Comparison of ENCODE assay signal across 9 cellular contexts in the genomic region with DNA sequence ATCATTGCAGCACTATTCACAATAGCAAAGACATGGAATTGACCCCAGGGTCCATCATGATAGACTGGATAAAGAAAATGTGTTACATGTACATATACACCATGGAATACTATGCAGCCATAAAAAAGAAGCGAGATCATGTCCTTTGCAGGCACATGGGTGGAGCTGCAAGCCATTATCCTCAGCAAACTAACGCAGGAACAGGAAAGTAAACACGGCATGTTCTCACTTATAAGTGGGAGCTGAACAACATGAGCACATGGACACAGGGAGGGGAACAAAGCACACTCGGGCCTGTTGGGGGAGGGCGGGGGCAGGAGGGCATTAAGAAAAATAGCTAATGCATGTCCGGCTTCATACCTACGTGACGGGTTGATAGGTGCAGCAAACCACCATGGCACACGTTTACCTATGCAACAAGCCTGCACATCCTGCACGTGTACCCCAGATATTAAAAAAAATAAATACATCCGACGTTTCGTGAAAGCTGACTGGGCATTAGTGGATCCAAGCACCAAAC. TPM values are rescaled to one million over a fixed set of nuclear protein-coding genes. Genes with fewer than 3 reads are reported as not detected.
DNase-seq lines count a peak whose midpoint lies in the region; ATAC-seq and TF ChIP-seq lines count a peak whose summit lies in the region.
"Had no signal": no experiment of that assay in that cellular context is flagged by ENCODE, and none has a peak within 500 bp of the region (broad histone marks: within the 10 kb centered on the region; RNA-seq: fewer than 3 reads in every experiment).

No MANE protein-coding gene starts in this region.

- BruUV-seq in Caco-2 (replicated peaks; lab: Mats Ljungman, UMichigan) (TSS peak; percentile 71), PC-3 (replicated peaks; lab: Mats Ljungman, UMichigan) (TSS peak; percentile 68)

- no peaks in the 10 kb centered on the region for H3F3A ChIP-seq in PC-3 (ENCODE audit: low read length, unreplicated experiment)

- peaks cover 16% of the 10 kb centered on the region for H3K9me3 Mint-ChIP-seq in Caco-2 (ENCODE audit: unreplicated experiment)
- peaks cover 8% of the 10 kb centered on the region for H3K9me3 Mint-ChIP-seq in endothelial cell (ENCODE audit: unreplicated experiment)
- peaks cover 3% of the 10 kb centered on the region for H3K9me3 Mint-ChIP-seq in osteocyte (ENCODE audit: unreplicated experiment)

- POLR2A ChIA-PET in Caco-2 (lab: Charles Lee) (interaction anchor here (0.5 kb wide), 1 partner anchor 75 kb away, joined by 6 read pairs; a partner anchor contains a TSS), PC-3 (lab: Charles Lee; ENCODE audit: unreplicated experiment) (no interaction called here)

- no peaks in the 10 kb centered on the region for H4K20me1 ChIP-seq in PC-3 (ENCODE audit: low read length)

- H3K36me3 ChIP-seq in Caco-2 (ENCODE audit: control insufficient read depth, insufficient read depth, low read length) (no peaks in the 10 kb centered on the region; the same call in 1 of the 2 replicates), PC-3 (ENCODE audit: low read depth, low read length) (no peaks in the 10 kb centered on the region)
- H3K36me3 ChIP-seq: Peyer's patch had no signal

- H3K9me3 ChIP-seq in Caco-2 (peaks cover 3% of the 10 kb centered on the region; the same call in 1 of the 2 replicates), PC-3 (ENCODE audit: low read length) (no peaks in the 10 kb centered on the region)

- peak overlapping the region; percentile 93 for H3K4me2 ChIP-seq in PC-3 (ENCODE audit: low read length)

- CTCF ChIA-PET in Caco-2 (lab: Charles Lee) = interaction anchor here (0.6 to 2.0 kb wide), 4 partner anchors 47 to 311 kb away, joined by 3 to 10 read pairs (median 7); no protein-coding TSS in a partner anchor
- CTCF ChIA-PET in PC-3 (lab: Charles Lee) = no interaction called here

- peaks cover 7% of the 10 kb centered on the region for H3K79me2 ChIP-seq in PC-3 (ENCODE audit: low read length)

- no peak for ATAC-seq in PC-3
- no peak for ATAC-seq in HG03442 (IDR thresholded peaks at IDR 0.05; ENCODE audit: unreplicated experiment)

- H3K4me3 Mint-ChIP-seq in Caco-2 (ENCODE audit: unreplicated experiment) = peak overlapping the region; percentile 85
- peak overlapping the region; percentile 75 for H3K4me3 Mint-ChIP-seq in endothelial cell (ENCODE audit: unreplicated experiment)
- peak overlapping the region; percentile 75 for H3K4me3 Mint-ChIP-seq in osteocyte (ENCODE audit: unreplicated experiment)

- H3K27me3 Mint-ChIP-seq in Caco-2 (ENCODE audit: insufficient read depth, unreplicated experiment) (no peaks in the 10 kb centered on the region), endothelial cell (ENCODE audit: unreplicated experiment) (peaks cover 21% of the 10 kb centered on the region), osteocyte (ENCODE audit: unreplicated experiment) (no peaks in the 10 kb centered on the region)

- H3K9ac ChIP-seq in PC-3 (ENCODE audit: low read length) = peak overlapping the region; percentile 83

- peak overlapping the region; percentile 75 for H2AFZ ChIP-seq in PC-3 (ENCODE audit: low read length)

- H3K27me3 ChIP-seq in Caco-2 (replicated peaks; ENCODE audit: control insufficient read depth, insufficient read depth, low read length) (no peaks in the 10 kb centered on the region), PC-3 (ENCODE audit: low read length) (no peaks in the 10 kb centered on the region)
- H3K27me3 ChIP-seq: Peyer's patch had no signal

- H3K4me1 Mint-ChIP-seq in Caco-2 (ENCODE audit: low read depth, unreplicated experiment) (no peaks in the 10 kb centered on the region), endothelial cell (ENCODE audit: unreplicated experiment) (peaks cover under 1% of the 10 kb centered on the region), osteocyte (ENCODE audit: unreplicated experiment) (peaks cover 9% of the 10 kb centered on the region)

- H3K4me3 ChIP-seq in Caco-2 (ENCODE audit: low read depth, low read length) (peak overlapping the region; percentile 63), PC-3 (ENCODE audit: low read length) (peak overlapping the region; percentile 73)

- TF ChIP-seq CTCF in Caco-2 (IDR thresholded peaks at IDR 0.05; ENCODE audit: insufficient read depth in 1 of 2, low read depth in 1 of 2, low read length in 1 of 2, severe bottlenecking in 1 of 2, unreplicated experiment in 1 of 2) (no peak), PC-3 (conservative IDR thresholded peaks at IDR 0.05; ENCODE audit: low read depth, low read length) (no peak), endothelial cell (IDR thresholded peaks at IDR 0.05; ENCODE audit: unreplicated experiment) (no peak), osteocyte (IDR thresholded peaks at IDR 0.05) (no peak)

- H3K27ac Mint-ChIP-seq in Caco-2 (ENCODE audit: unreplicated experiment) = peak overlapping the region; percentile 66
- H3K27ac Mint-ChIP-seq in endothelial cell (ENCODE audit: unreplicated experiment) = peak overlapping the region; percentile 11
- no peak overlapping the region for H3K27ac Mint-ChIP-seq in osteocyte (ENCODE audit: unreplicated experiment)

- DNase-seq in Caco-2 (no peak), PC-3 (no peak), endothelial cell (ENCODE audit: low spot score) (no peak), osteocyte (ENCODE audit: extremely low spot score, unreplicated experiment) (no peak), GM03348 (ENCODE audit: low spot score) (no peak), NCI-H1092 treated with DMSO at 0.1 percent for 48 hours (lab: John Stamatoyannopoulos, UW) (no peak)
- no peak for DNase-seq in stimulated activated CD4-positive, alpha-beta T cell treated with anti-CD3 and anti-CD28 coated beads, Interleukin-15, amount 100 ng/mL, for 24 hours
- DNase-seq: Peyer's patch had no signal

- H3K36me3 Mint-ChIP-seq in Caco-2 (ENCODE audit: insufficient read depth, unreplicated experiment) (peaks cover 23% of the 10 kb centered on the region), endothelial cell (ENCODE audit: low read depth, unreplicated experiment) (peaks cover 16% of the 10 kb centered on the region), osteocyte (ENCODE audit: unreplicated experiment) (no peaks in the 10 kb centered on the region)

- H3K4me1 ChIP-seq in Caco-2 = no peaks in the 10 kb centered on the region
- H3K4me1 ChIP-seq in PC-3 (ENCODE audit: insufficient read depth, low read length) = no peaks in the 10 kb centered on the region

- peak overlapping the region; percentile 64 for H3K27ac ChIP-seq in PC-3 (ENCODE audit: low read length)

- no peaks in the 10 kb centered on the region for H3K9me2 ChIP-seq in PC-3 (replicated peaks; ENCODE audit: low read length)

- intact Hi-C loops in Caco-2 (cut with micrococcal nuclease; ENCODE audit: unreplicated experiment) (loop anchor here (5.0 kb wide), 1 partner anchor 261 kb away; a partner anchor contains a TSS), PC-3 (cut with micrococcal nuclease) (no loop called here)

RNA-seq across cellular contexts. Expression of a gene that starts 28.9 kb away (rescaled TPM):
- total RNA-seq in Caco-2 (2022) (13.1 and 18.1 TPM in 2 replicates), PC-3 (2014; rRNA removed) (15.3 and 17.3 TPM in 2 replicates), endothelial cell (ENCODE audit: unreplicated experiment) (35.5 TPM), osteocyte (8.6 and 10.5 TPM in 2 replicates)

RNA-seq across cellular contexts. Expression of a gene that starts 46.1 kb away (rescaled TPM):
- 4.9 and 6.7 TPM in 2 replicates for total RNA-seq in Caco-2 (2022)
- total RNA-seq in PC-3 (2014; rRNA removed) = 5.6 and 8.4 TPM in 2 replicates
- 0.54 TPM for total RNA-seq in endothelial cell (ENCODE audit: unreplicated experiment)
- total RNA-seq in osteocyte = not detected in 2 replicates
